ENCODE assay signal across 5 cellular contexts in genomic region chr15:23192313-23192712, GRCh38. TPM values are rescaled to one million over a fixed set of nuclear protein-coding genes. Genes with fewer than 3 reads are reported as not detected.
"Had no signal": no experiment of that assay in that cellular context is flagged by ENCODE, and none has a peak within 500 bp of the region (broad histone marks: within the 10 kb centered on the region; RNA-seq: fewer than 3 reads in every experiment).

No MANE protein-coding gene starts in this region.

RNA-seq across cellular contexts. Expression of gene GOLGA6L1, which starts 55.7 kb away (rescaled TPM):
- total RNA-seq: HepG2, HT-29, HT1080, IMR-90 had no signal
- polyA plus RNA-seq: HepG2, IgD-negative memory B cell, IMR-90 had no signal
